In genomic region chr6:138222901-138223546, GRCh38 we compare ENCODE assay signal across 1 cellular context.
TF ChIP-seq lines count a peak whose summit lies in the region.

No MANE protein-coding gene starts in this region.

TF ChIP-seq in HepG2, 621 proteins besides CTCF, POLR2A, EP300 and RAD21 (continued from another document and continues in another):
- TF ChIP-seq KDM1A (CRISPR knock-in tag; IDR thresholded peaks at IDR 0.05) (peak; percentile 79; the same call in 1 of the 2 replicates), KDM3A (CRISPR knock-in tag; IDR thresholded peaks at IDR 0.05; ENCODE audit: low read depth) (peak; percentile 80), KMT2B (CRISPR knock-in tag; IDR thresholded peaks at IDR 0.05) (peak; percentile 77), MAFG (CRISPR knock-in tag; IDR thresholded peaks at IDR 0.05) (no peak), ZNF451 (CRISPR knock-in tag; IDR thresholded peaks at IDR 0.05) (no peak; the same call in 1 of the 2 replicates), ZNF773 (CRISPR knock-in tag; IDR thresholded peaks at IDR 0.05; ENCODE audit: borderline replicate concordance) (no peak), ZNF232 (CRISPR knock-in tag; IDR thresholded peaks at IDR 0.05; ENCODE audit: borderline replicate concordance) (no peak), THYN1 (CRISPR knock-in tag; IDR thresholded peaks at IDR 0.05; ENCODE audit: borderline replicate concordance, low read depth) (no peak), ZNF543 (CRISPR knock-in tag; IDR thresholded peaks at IDR 0.05) (0 out of 2 replicates have a peak, but pooled peaks have one; percentile 22), ELF4 (CRISPR knock-in tag; IDR thresholded peaks at IDR 0.05; ENCODE audit: borderline replicate concordance) (no peak), GATA4 (IDR thresholded peaks at IDR 0.05; ENCODE audit: borderline replicate concordance, low read depth) (peak; percentile 37; the same call in 1 of the 2 replicates), PCBP2 (optimal IDR thresholded peaks at IDR 0.05; ENCODE audit: low read depth, low read length, poor library complexity, severe bottlenecking) (no peak), ZNF431 (CRISPR knock-in tag; IDR thresholded peaks at IDR 0.05; ENCODE audit: borderline replicate concordance, low read depth) (no peak), ONECUT2 (CRISPR knock-in tag; IDR thresholded peaks at IDR 0.05) (no peak), ZHX2 (IDR thresholded peaks at IDR 0.05; ENCODE audit: low read depth) (peak; percentile 93), ZHX2 (CRISPR knock-in tag; IDR thresholded peaks at IDR 0.05; ENCODE audit: borderline replicate concordance) (no peak), ZBTB40 (IDR thresholded peaks at IDR 0.05) (no peak), ZBTB40 (CRISPR knock-in tag; IDR thresholded peaks at IDR 0.05) (no peak; the same call in 1 of the 2 replicates), SRSF1 (optimal IDR thresholded peaks at IDR 0.05; ENCODE audit: low read depth, low read length) (no peak), ZNF296 (CRISPR knock-in tag; conservative IDR thresholded peaks at IDR 0.05) (no peak), DMAP1 (CRISPR knock-in tag; IDR thresholded peaks at IDR 0.05) (peak; percentile 70), REL (CRISPR knock-in tag; conservative IDR thresholded peaks at IDR 0.05) (no peak), ZFP36L1 (CRISPR knock-in tag; IDR thresholded peaks at IDR 0.05) (peak; percentile 42; the same call in 1 of the 2 replicates), ELF1 (CRISPR knock-in tag; IDR thresholded peaks at IDR 0.05) (peak; percentile 66), STAT5B (CRISPR knock-in tag; IDR thresholded peaks at IDR 0.05) (no peak), SOX13 (IDR thresholded peaks at IDR 0.05) (peak; percentile 33; the same call in 1 of the 2 replicates), SOX13 (CRISPR knock-in tag; conservative IDR thresholded peaks at IDR 0.05 in 1 of 2, IDR thresholded peaks at IDR 0.05 in 1 of 2) (peak in 1 of 2 experiments; percentile 89; a peak in 2 of 4 replicates), XBP1 (CRISPR knock-in tag; IDR thresholded peaks at IDR 0.05) (no peak)
- TF ChIP-seq, protein P1, sequence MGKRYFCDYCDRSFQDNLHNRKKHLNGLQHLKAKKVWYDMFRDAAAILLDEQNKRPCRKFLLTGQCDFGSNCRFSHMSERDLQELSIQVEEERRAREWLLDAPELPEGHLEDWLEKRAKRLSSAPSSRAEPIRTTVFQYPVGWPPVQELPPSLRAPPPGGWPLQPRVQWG (CRISPR knock-in tag; IDR thresholded peaks at IDR 0.05; ENCODE audit: borderline replicate concordance, low read depth) = no peak
- TF ChIP-seq, protein P2, sequence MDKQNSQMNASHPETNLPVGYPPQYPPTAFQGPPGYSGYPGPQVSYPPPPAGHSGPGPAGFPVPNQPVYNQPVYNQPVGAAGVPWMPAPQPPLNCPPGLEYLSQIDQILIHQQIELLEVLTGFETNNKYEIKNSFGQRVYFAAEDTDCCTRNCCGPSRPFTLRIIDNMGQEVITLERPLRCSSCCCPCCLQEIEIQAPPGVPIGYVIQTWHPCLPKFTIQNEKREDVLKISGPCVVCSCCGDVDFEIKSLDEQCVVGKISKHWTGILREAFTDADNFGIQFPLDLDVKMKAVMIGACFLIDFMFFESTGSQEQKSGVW (CRISPR knock-in tag; IDR thresholded peaks at IDR 0.05; ENCODE audit: borderline replicate concordance) = no peak
- TF ChIP-seq, protein P3, sequence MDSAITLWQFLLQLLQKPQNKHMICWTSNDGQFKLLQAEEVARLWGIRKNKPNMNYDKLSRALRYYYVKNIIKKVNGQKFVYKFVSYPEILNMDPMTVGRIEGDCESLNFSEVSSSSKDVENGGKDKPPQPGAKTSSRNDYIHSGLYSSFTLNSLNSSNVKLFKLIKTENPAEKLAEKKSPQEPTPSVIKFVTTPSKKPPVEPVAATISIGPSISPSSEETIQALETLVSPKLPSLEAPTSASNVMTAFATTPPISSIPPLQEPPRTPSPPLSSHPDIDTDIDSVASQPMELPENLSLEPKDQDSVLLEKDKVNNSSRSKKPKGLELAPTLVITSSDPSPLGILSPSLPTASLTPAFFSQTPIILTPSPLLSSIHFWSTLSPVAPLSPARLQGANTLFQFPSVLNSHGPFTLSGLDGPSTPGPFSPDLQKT (CRISPR knock-in tag; IDR thresholded peaks at IDR 0.05; ENCODE audit: borderline replicate concordance) = no peak
- TF ChIP-seq, protein P4, sequence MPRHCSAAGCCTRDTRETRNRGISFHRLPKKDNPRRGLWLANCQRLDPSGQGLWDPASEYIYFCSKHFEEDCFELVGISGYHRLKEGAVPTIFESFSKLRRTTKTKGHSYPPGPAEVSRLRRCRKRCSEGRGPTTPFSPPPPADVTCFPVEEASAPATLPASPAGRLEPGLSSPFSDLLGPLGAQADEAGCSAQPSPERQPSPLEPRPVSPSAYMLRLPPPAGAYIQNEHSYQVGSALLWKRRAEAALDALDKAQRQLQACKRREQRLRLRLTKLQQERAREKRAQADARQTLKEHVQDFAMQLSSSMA (CRISPR knock-in tag; IDR thresholded peaks at IDR 0.05) = no peak
- TF ChIP-seq, protein P5, sequence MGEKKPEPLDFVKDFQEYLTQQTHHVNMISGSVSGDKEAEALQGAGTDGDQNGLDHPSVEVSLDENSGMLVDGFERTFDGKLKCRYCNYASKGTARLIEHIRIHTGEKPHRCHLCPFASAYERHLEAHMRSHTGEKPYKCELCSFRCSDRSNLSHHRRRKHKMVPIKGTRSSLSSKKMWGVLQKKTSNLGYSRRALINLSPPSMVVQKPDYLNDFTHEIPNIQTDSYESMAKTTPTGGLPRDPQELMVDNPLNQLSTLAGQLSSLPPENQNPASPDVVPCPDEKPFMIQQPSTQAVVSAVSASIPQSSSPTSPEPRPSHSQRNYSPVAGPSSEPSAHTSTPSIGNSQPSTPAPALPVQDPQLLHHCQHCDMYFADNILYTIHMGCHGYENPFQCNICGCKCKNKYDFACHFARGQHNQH (CRISPR knock-in tag; IDR thresholded peaks at IDR 0.05) = peak; percentile 95
- TF ChIP-seq, protein P6, sequence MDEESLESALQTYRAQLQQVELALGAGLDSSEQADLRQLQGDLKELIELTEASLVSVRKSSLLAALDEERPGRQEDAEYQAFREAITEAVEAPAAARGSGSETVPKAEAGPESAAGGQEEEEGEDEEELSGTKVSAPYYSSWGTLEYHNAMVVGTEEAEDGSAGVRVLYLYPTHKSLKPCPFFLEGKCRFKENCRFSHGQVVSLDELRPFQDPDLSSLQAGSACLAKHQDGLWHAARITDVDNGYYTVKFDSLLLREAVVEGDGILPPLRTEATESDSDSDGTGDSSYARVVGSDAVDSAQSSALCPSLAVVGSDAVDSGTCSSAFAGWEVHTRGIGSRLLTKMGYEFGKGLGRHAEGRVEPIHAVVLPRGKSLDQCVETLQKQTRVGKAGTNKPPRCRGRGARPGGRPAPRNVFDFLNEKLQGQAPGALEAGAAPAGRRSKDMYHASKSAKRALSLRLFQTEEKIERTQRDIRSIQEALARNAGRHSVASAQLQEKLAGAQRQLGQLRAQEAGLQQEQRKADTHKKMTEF (CRISPR knock-in tag; IDR thresholded peaks at IDR 0.05) = peak; percentile 97
- TF ChIP-seq, protein P7, sequence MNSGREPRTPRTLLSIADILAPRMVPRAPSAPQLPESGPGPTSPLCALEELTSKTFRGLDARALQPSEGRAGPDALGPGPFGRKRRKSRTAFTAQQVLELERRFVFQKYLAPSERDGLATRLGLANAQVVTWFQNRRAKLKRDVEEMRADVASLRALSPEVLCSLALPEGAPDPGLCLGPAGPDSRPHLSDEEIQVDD (CRISPR knock-in tag; IDR thresholded peaks at IDR 0.05; ENCODE audit: borderline replicate concordance) = no peak
